ENCODE assay signal across 1 cellular context in the genomic region with DNA sequence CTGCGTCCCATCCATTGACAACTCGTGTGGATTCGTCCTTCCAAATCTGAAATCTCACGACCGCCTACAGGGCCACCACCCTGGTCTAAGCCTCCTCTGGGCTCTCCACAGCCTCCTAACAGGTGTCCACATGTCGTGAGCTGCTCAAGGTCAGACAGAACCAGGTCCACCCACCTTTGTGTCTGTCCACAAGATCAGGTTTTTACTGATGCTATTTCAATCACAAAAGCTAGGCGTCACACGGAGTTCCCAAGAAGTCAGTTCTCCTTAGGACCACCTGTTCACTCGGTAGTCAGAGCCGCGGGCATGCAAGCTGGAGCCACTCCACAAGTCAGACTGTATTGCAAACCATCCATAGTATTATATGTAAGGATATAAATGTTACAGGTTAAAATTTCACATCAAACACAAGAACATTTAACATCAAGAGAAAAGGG.
TF ChIP-seq lines count a peak whose summit lies in the region.

No MANE protein-coding gene starts in this region.

TF ChIP-seq in WTC11, 78 proteins besides CTCF, POLR2A, EP300 and RAD21 (continued from another document):
- TF ChIP-seq, protein P1, sequence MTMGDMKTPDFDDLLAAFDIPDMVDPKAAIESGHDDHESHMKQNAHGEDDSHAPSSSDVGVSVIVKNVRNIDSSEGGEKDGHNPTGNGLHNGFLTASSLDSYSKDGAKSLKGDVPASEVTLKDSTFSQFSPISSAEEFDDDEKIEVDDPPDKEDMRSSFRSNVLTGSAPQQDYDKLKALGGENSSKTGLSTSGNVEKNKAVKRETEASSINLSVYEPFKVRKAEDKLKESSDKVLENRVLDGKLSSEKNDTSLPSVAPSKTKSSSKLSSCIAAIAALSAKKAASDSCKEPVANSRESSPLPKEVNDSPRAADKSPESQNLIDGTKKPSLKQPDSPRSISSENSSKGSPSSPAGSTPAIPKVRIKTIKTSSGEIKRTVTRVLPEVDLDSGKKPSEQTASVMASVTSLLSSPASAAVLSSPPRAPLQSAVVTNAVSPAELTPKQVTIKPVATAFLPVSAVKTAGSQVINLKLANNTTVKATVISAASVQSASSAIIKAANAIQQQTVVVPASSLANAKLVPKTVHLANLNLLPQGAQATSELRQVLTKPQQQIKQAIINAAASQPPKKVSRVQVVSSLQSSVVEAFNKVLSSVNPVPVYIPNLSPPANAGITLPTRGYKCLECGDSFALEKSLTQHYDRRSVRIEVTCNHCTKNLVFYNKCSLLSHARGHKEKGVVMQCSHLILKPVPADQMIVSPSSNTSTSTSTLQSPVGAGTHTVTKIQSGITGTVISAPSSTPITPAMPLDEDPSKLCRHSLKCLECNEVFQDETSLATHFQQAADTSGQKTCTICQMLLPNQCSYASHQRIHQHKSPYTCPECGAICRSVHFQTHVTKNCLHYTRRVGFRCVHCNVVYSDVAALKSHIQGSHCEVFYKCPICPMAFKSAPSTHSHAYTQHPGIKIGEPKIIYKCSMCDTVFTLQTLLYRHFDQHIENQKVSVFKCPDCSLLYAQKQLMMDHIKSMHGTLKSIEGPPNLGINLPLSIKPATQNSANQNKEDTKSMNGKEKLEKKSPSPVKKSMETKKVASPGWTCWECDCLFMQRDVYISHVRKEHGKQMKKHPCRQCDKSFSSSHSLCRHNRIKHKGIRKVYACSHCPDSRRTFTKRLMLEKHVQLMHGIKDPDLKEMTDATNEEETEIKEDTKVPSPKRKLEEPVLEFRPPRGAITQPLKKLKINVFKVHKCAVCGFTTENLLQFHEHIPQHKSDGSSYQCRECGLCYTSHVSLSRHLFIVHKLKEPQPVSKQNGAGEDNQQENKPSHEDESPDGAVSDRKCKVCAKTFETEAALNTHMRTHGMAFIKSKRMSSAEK (CRISPR knock-in tag; IDR thresholded peaks at IDR 0.05; ENCODE audit: borderline replicate concordance) = no peak
- TF ChIP-seq GTF2I (CRISPR knock-in tag; conservative IDR thresholded peaks at IDR 0.05) = no peak
- TF ChIP-seq MYBL2 (CRISPR knock-in tag; IDR thresholded peaks at IDR 0.05) = no peak
- TF ChIP-seq HMGA2 (CRISPR knock-in tag; IDR thresholded peaks at IDR 0.05) = no peak
TF ChIP-seq in WTC11: peak in this region for 0.
